1 cellular context compared by ENCODE assay signal in the genomic region with DNA sequence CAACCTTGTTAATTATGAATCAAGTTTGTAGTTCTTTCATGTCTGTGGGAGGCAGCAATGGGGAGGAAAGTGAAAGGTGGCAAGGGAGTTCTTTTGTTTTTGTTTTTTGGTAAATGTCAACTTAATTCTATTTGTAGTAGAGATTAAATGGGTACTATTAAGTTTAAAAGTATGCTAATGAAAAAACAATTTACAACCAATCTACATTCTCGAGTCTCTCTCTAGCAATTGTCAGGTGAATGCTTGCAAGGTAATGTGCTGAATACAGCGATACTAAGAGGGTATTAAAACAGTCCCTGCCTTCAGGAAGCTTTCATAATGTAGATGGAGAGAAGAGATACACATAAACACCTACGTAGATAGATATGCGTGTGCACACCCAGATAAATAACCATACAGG.
TF ChIP-seq lines count a peak whose summit lies in the region.

No MANE protein-coding gene starts in this region.

TF ChIP-seq in H1, 55 proteins besides CTCF, POLR2A, EP300 and RAD21:
- no peak for TF ChIP-seq RFX5 (IDR thresholded peaks at IDR 0.05; ENCODE audit: borderline replicate concordance, low read depth, low read length)
TF ChIP-seq in H1: peak in this region for 0.
